In genomic region chr11:63829823-63830489, GRCh38 we compare ENCODE assay signal across 10 cellular contexts. TPM values are rescaled to one million over a fixed set of nuclear protein-coding genes. Genes with fewer than 3 reads are reported as not detected.
DNase-seq lines count a peak whose midpoint lies in the region; ATAC-seq, FAIRE-seq and TF ChIP-seq lines count a peak whose summit lies in the region.
"Had no signal": no experiment of that assay in that cellular context is flagged by ENCODE, and none has a peak within 500 bp of the region (broad histone marks: within the 10 kb centered on the region; RNA-seq: fewer than 3 reads in every experiment).

No MANE protein-coding gene starts in this region.

- peak overlapping the region; percentile 99; the same call in 1 of the 2 replicates for H2BK15ac ChIP-seq in H1 (ENCODE audit: low read length)

- H2BK12ac ChIP-seq in H1 (ENCODE audit: low read depth, low read length), result peak overlapping the region; percentile 71; the same call in 1 of the 2 replicates

- H3K4me2 ChIP-seq in H1 (ENCODE audit: insufficient read depth in 1 of 2, low read depth in 2 of 2, low read length in 2 of 2), result no peak overlapping the region

- FAIRE-seq in H1 (lab: Jason Lieb, UNC) (peak; percentile 7), pancreas (lab: Jason Lieb, UNC) (no peak)

- H3K4me1 ChIP-seq in H1 (replicated peaks in 1 of 4; ENCODE audit: control insufficient read depth in 3 of 4, insufficient read depth in 4 of 4, low read length in 3 of 4), result peaks cover 3 to 12% (median 8%) of the 10 kb centered on the region in 4 experiments
- H3K4me1 ChIP-seq in pancreas, result no peaks in the 10 kb centered on the region

- H3K36me3 ChIP-seq in H1 (ENCODE audit: control insufficient read depth in 2 of 4, insufficient read depth in 4 of 4, low read length in 3 of 4), result peaks cover 0 to 24% (median 9%) of the 10 kb centered on the region in 4 experiments; a peak in 6 of 8 replicates
- no peaks in the 10 kb centered on the region for H3K36me3 ChIP-seq in pancreas

- no peak overlapping the region for H3K23ac ChIP-seq in H1 (ENCODE audit: insufficient read length)

- no peaks in the 10 kb centered on the region for H3K27me3 ChIP-seq in H1 (replicated peaks in 1 of 4; ENCODE audit: control insufficient read depth in 3 of 4, extremely low read depth in 1 of 4, insufficient read depth in 3 of 4, low read length in 3 of 4)
- H3K27me3 ChIP-seq in pancreas, result no peaks in the 10 kb centered on the region

- POLR2A ChIA-PET in H1 (lab: Charles Lee; ENCODE audit: partially characterized antibody), result interaction anchor here (0.9 to 9.0 kb wide), 10 partner anchors 12 to 88 kb away, joined by 3 to 85 read pairs (median 4); no protein-coding TSS in a partner anchor

- no peaks in the 10 kb centered on the region for H3K23me2 ChIP-seq in H1 (ENCODE audit: low read depth, low read length)

- TF ChIP-seq RAD21 in H1 (IDR thresholded peaks at IDR 0.05 in 1 of 2, conservative IDR thresholded peaks at IDR 0.05 in 1 of 2; ENCODE audit: low read depth in 2 of 2, low read length in 2 of 2), result peak; percentile 76 to 84

- H2AFZ ChIP-seq in H1 (ENCODE audit: low read length), result no peak overlapping the region

- no peak overlapping the region for H3K9ac ChIP-seq in H1 (replicated peaks in 1 of 4; ENCODE audit: extremely low read depth in 1 of 4, low read depth in 3 of 4, low read length in 3 of 4)

- H2BK120ac ChIP-seq in H1 (replicated peaks; ENCODE audit: low read depth, low read length), result no peak overlapping the region

- TF ChIP-seq POLR2A in H1 (IDR thresholded peaks at IDR 0.05; ENCODE audit: control extremely low read depth in 1 of 2, low read depth in 2 of 2, low read length in 2 of 2), result no peak

- intact Hi-C loops in pancreas (cut with DNase I), result loop anchor here (10.0 kb wide), 6 partner anchors 55 to 325 kb away; partner anchors contain the start of gene ZFTA (in 1 of the 3)

- peak overlapping the region; percentile 84; the same call in 1 of the 2 replicates for H3K18ac ChIP-seq in H1 (ENCODE audit: extremely low read depth, low read length)

- TF ChIP-seq EP300 in H1 (IDR thresholded peaks at IDR 0.05; ENCODE audit: borderline replicate concordance in 1 of 2, low read depth in 2 of 2, low read length in 2 of 2), result no peak

- no peak overlapping the region for H3K14ac ChIP-seq in H1 (ENCODE audit: insufficient read length)

- H3K9me3 ChIP-seq in H1 (ENCODE audit: insufficient read depth in 2 of 2, low read depth in 1 of 2, low read length in 1 of 2) (no peaks in the 10 kb centered on the region), pancreas (no peaks in the 10 kb centered on the region)

- H3K79me2 ChIP-seq in H1 (ENCODE audit: control insufficient read depth in 1 of 2, insufficient read depth in 2 of 2, low read length in 2 of 2), result no peaks in the 10 kb centered on the region

- H3K27ac ChIP-seq in H1 (ENCODE audit: low read depth, low read length) (no peak overlapping the region), pancreas (no peak overlapping the region)

- ATAC-seq in pancreas (peak; percentile 35 to 83 (median 69)), HG02870 (IDR thresholded peaks at IDR 0.05; ENCODE audit: unreplicated experiment) (no peak), GM18498 (IDR thresholded peaks at IDR 0.05; ENCODE audit: unreplicated experiment) (no peak), GM18870 (IDR thresholded peaks at IDR 0.05; ENCODE audit: unreplicated experiment) (no peak)

- 98% methylated on average over 8 of the region's 8 CpGs; no CpG with 5 or more reads in 1 of the 2 experiments for WGBS in H1 (ENCODE audit: extremely low coverage in 1 of 2, insufficient coverage in 1 of 2, insufficient read length in 1 of 2, insufficient replicate concordance in 2 of 2, low coverage in 1 of 2, low lambda C conversion rate in 2 of 2, missing lambda C conversion rate in 1 of 2), 2 experiments
- WGBS in pancreas, 2 donors, result 83 to 88% methylated on average over 8 of the region's 8 CpGs

- TF ChIP-seq CTCF in H1 (IDR thresholded peaks at IDR 0.05; ENCODE audit: control extremely low read depth in 1 of 3, insufficient read depth in 1 of 3, low read depth in 1 of 3, low read length in 3 of 3), result peak; percentile 69 to 85 (median 80)
- no peak for TF ChIP-seq CTCF in pancreas (IDR thresholded peaks at IDR 0.05)

- H4K5ac ChIP-seq in H1 (ENCODE audit: insufficient read length, low read depth, low read length), result no peak overlapping the region

- no peak overlapping the region for H3K56ac ChIP-seq in H1 (replicated peaks; ENCODE audit: insufficient read length, low read depth, low read length)

- H2BK5ac ChIP-seq in H1 (ENCODE audit: low read depth, low read length), result peak overlapping the region; percentile 87; the same call in 1 of the 2 replicates

- H4K8ac ChIP-seq in H1 (ENCODE audit: extremely low read depth, insufficient read depth, low read length), result no peak overlapping the region

- no peaks in the 10 kb centered on the region; the same call in 1 of the 2 replicates for H3K79me1 ChIP-seq in H1 (ENCODE audit: low read depth, low read length)

- no peak overlapping the region for H3K4me3 ChIP-seq in H1 (ENCODE audit: extremely low read depth in 1 of 4, insufficient read depth in 2 of 4, low read depth in 3 of 4, low read length in 4 of 4)
- no peak overlapping the region for H3K4me3 ChIP-seq in pancreas
- H3K4me3 ChIP-seq: lung had no signal

- H3K4ac ChIP-seq in H1 (replicated peaks; ENCODE audit: insufficient read length, low read depth, low read length), result no peak overlapping the region

- CTCF ChIA-PET in H1 (lab: Charles Lee; ENCODE audit: partially characterized antibody), result interaction anchor here (1.0 to 3.9 kb wide), 30 partner anchors 10 to 122 kb away, joined by 3 to 17 read pairs (median 5); partner anchors contain the start of gene ZFTA

- DNase-seq in NCI-H82 (lab: John Stamatoyannopoulos, UW), result peak; percentile 55
- DNase-seq in NCI-H82 treated with DMSO at 0.1 percent for 48 hours (lab: John Stamatoyannopoulos, UW; ENCODE audit: unreplicated experiment), result no peak
- peak; percentile 59 for DNase-seq in NAMALWA (ENCODE audit: low spot score)
- DNase-seq in H1 (ENCODE audit: low read depth in 1 of 2, low spot score in 2 of 2), result peak in 1 of 2 experiments; percentile 65
- peak in 1 of 6 donors; percentile 43 for DNase-seq in pancreas
- DNase-seq: activated T-cell treated with anti-CD3 and anti-CD28 coated beads for 4 hours had no signal

- H4K20me1 ChIP-seq in H1 (replicated peaks in 1 of 2; ENCODE audit: control insufficient read depth in 1 of 2, insufficient read depth in 2 of 2, low read length in 2 of 2), result peaks cover 0 to 6% of the 10 kb centered on the region in 2 experiments

- H2BK20ac ChIP-seq in H1 (ENCODE audit: low read length), result peak overlapping the region; percentile 51

- H2AK5ac ChIP-seq in H1 (ENCODE audit: low read depth, low read length), result no peak overlapping the region

- H4K91ac ChIP-seq in H1 (replicated peaks; ENCODE audit: insufficient read length, low read length), result peak overlapping the region; percentile 36

TF ChIP-seq in H1, 55 proteins besides CTCF, POLR2A, EP300 and RAD21:
- TF ChIP-seq MAX (IDR thresholded peaks at IDR 0.05), result 0 out of 2 replicates have a peak, but pooled peaks have one; percentile 9
- peak; percentile 73 for TF ChIP-seq TEAD4 (IDR thresholded peaks at IDR 0.05; ENCODE audit: low read depth, low read length)
- no peak for TF ChIP-seq ZNF274 (IDR thresholded peaks at IDR 0.05; ENCODE audit: borderline replicate concordance, extremely low read depth, low read length)

RNA-seq across cellular contexts. Expression of gene MARK2, which starts 9.0 kb away (rescaled TPM):
- 56.5 and 58.5 TPM in 2 replicates for total RNA-seq in H1 (2021; fragmentation: NEBNext Ultra II Directional; extraction: Animal tissue kit (Norgen Biotek cat#: 25700))
- 19.3 and 24.4 TPM in 2 replicates for polyA plus RNA-seq in H1 (2011; rRNA removed)
- 18.1 TPM for polyA plus RNA-seq in H1 (2011; cell fraction: cytosol; rRNA removed)
- 32.7 TPM for polyA plus RNA-seq in H1 (2011; cell fraction: nucleus; rRNA removed)
- 29.2 to 30.7 TPM (median 29.5 TPM) in 4 replicates for polyA plus RNA-seq in H1 (2012, experiment 1 of 2)
- polyA plus RNA-seq in H1 (2012, experiment 2 of 2), result 25.5 TPM
- polyA plus RNA-seq in H1 (2013, experiment 1 of 2), result 30.7 TPM
- 28.7 TPM for polyA plus RNA-seq in H1 (2013, experiment 2 of 2)
- 22.4 and 28.2 TPM in 2 replicates for polyA minus RNA-seq in H1 (2011; rRNA and poly(A)+ RNA removed)
- 38.7 TPM for polyA minus RNA-seq in H1 (2011; cell fraction: cytosol; rRNA and poly(A)+ RNA removed)
- polyA minus RNA-seq in H1 (2011; cell fraction: nucleus; rRNA and poly(A)+ RNA removed), result 28.2 TPM
- total RNA-seq in pancreas, result 10 to 100 TPM; 19.0 to 30.8 (median 21.5) TPM
- 10 to 100 TPM; 11.7 to 21.0 TPM for polyA plus RNA-seq in pancreas

RNA-seq across cellular contexts. Expression of gene SPINDOC, which starts 16.7 kb away (rescaled TPM):
- 99.7 and 104 TPM in 2 replicates for total RNA-seq in H1 (2021; fragmentation: NEBNext Ultra II Directional; extraction: Animal tissue kit (Norgen Biotek cat#: 25700))
- 78.7 and 112 TPM in 2 replicates for polyA plus RNA-seq in H1 (2011; rRNA removed)
- polyA plus RNA-seq in H1 (2011; cell fraction: cytosol; rRNA removed), result 111 TPM
- polyA plus RNA-seq in H1 (2011; cell fraction: nucleus; rRNA removed), result 95.2 TPM
- 78.1 to 103 TPM (median 96.8 TPM) in 4 replicates for polyA plus RNA-seq in H1 (2012, experiment 1 of 2)
- 96.2 TPM for polyA plus RNA-seq in H1 (2012, experiment 2 of 2)
- 70.5 TPM for polyA plus RNA-seq in H1 (2013, experiment 1 of 2)
- 71.0 TPM for polyA plus RNA-seq in H1 (2013, experiment 2 of 2)
- 17.8 and 20.3 TPM in 2 replicates for polyA minus RNA-seq in H1 (2011; rRNA and poly(A)+ RNA removed)
- polyA minus RNA-seq in H1 (2011; cell fraction: cytosol; rRNA and poly(A)+ RNA removed), result 41.1 TPM
- polyA minus RNA-seq in H1 (2011; cell fraction: nucleus; rRNA and poly(A)+ RNA removed), result 32.2 TPM
- total RNA-seq in pancreas, result 1 to 10 TPM; 2.5 to 7.8 (median 4.3) TPM
- polyA plus RNA-seq in pancreas, result 1 to 10 TPM; 8.0 to 8.3 TPM

Comparison
In these comparisons a context has a peak if more than half of its experiments do, and no peak if none do; other contexts are left out.
1. CTCF ChIP-seq: peak in H1 (3 of 3); none in pancreas (0 of 4).
2. ATAC-seq: peak in pancreas (4 of 4); none in HG02870 (single experiment), GM18498 (single experiment) and GM18870 (single experiment).
3. RNA of gene SPINDOC, which starts 16.7 kb away (total RNA-seq): 99.7 to 104 TPM in H1; 2.5 to 7.8 TPM in pancreas; every median in the first group is over 10 times any median in the second.